In the genomic region with DNA sequence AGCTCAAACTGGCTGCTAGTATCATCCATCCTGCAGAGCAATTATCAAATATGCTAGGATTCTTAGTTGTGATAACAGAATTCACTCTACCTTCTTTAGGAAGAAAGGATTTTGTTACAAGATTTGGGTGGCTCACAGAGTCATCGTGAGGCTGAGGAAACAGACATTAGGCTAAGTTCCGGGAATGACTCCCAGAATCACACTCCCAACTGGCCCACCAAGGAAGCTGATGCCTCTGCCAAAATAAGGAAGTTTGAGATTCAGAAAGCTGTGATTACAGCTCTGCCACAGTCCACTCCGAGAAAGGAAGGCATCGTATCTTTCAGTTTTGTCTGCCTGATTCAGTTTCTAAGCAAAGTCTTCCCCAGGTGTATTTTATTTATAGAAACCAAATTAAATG, we compare ENCODE assay signal across 15 cellular contexts. TPM values are rescaled to one million over a fixed set of nuclear protein-coding genes. Genes with fewer than 3 reads are reported as not detected.
A peak's percentile ranks its signal among the peaks of the same experiment; 100 is the strongest.
DNase-seq lines count a peak whose midpoint lies in the region; ATAC-seq lines count a peak whose summit lies in the region.
"Had no signal": no experiment of that assay in that cellular context is flagged by ENCODE, and none has a peak within 500 bp of the region (broad histone marks: within the 10 kb centered on the region; RNA-seq: fewer than 3 reads in every experiment).

No MANE protein-coding gene starts in this region.

- in situ Hi-C loops in G401 (cut with HindIII; ENCODE audit: low sequenced_read_pairs), result no loop called here

- H3K4me3 ChIP-seq in SJCRH30, result peak overlapping the region; percentile 3; the same call in 1 of the 2 replicates

- no peaks in the 10 kb centered on the region; the same call in 1 of the 2 replicates for H3K4me1 ChIP-seq in SJCRH30
- H3K4me1 ChIP-seq: parathyroid adenoma had no signal

- H3K27me3 ChIP-seq in SJCRH30, result no peaks in the 10 kb centered on the region

- DNase-seq in G401 (ENCODE audit: low spot score) (peak; percentile 7), SJCRH30 (peak in 1 of 2 experiments; percentile 47), medulla oblongata (ENCODE audit: extremely low spot score) (peak; percentile 57), sciatic nerve (ENCODE audit: low spot score) (no peak), NCI-H2081 treated with DMSO at 0.1 percent for 48 hours (lab: John Stamatoyannopoulos, UW) (no peak), DMS53 treated with DMSO at 0.1 percent for 48 hours (lab: John Stamatoyannopoulos, UW; ENCODE audit: unreplicated experiment) (no peak)
- DNase-seq in stimulated activated naive CD4-positive, alpha-beta T cell (lab: John Stamatoyannopoulos, UW), result no peak
- DNase-seq: activated CD4-positive, alpha-beta T cell treated with anti-CD3 and anti-CD28 coated beads, Interleukin-2, amount 50 U/mL, for 4 hours; activated naive CD8-positive, alpha-beta T cell treated with anti-CD3 and anti-CD28 coated beads, Interleukin-2, amount 10 ng/mL, durations not matched to agents 7 days and 5 days; activated T-cell treated with anti-CD3 and anti-CD28 coated beads, Interleukin-2, amount 50 U/mL, for 24 hours; hypothalamus; MV-4-11 had no signal

- ATAC-seq in sciatic nerve (peak; percentile 61), HG02840 (IDR thresholded peaks at IDR 0.05; ENCODE audit: low FRiP score, unreplicated experiment) (no peak)
- ATAC-seq: HepG2 had no signal

- no peaks in the 10 kb centered on the region for H3K9me3 ChIP-seq in SJCRH30 (replicated peaks)

- no peaks in the 10 kb centered on the region for H3K36me3 ChIP-seq in SJCRH30

- intact Hi-C loops in sciatic nerve (cut with DNase I), result no loop called here

- H3K27ac ChIP-seq in SJCRH30, result peak overlapping the region; percentile 5; the same call in 1 of the 2 replicates
- H3K27ac ChIP-seq: parathyroid adenoma had no signal

RNA-seq across cellular contexts. Expression of a gene that starts 50.6 kb away (rescaled TPM):
- 11.1 and 11.5 TPM in 2 replicates for total RNA-seq in G401 (2014; rRNA removed; shearing (Covaris generic))
- 23.5 and 33.7 TPM in 2 replicates for total RNA-seq in SJCRH30 (2014; rRNA removed; shearing (Covaris generic))
- 45.1 TPM for total RNA-seq in sciatic nerve

Comparison
In these comparisons a context has a peak if more than half of its experiments do, and no peak if none do; other contexts are left out.
1. DNase-seq: peak in G401 (single experiment) and medulla oblongata (single experiment); none in sciatic nerve (single experiment), stimulated activated naive CD4-positive, alpha-beta T cell (0 of 6), NCI-H2081 treated with DMSO at 0.1 percent for 48 hours (single experiment) and DMS53 treated with DMSO at 0.1 percent for 48 hours (single experiment).